In the genomic region with DNA sequence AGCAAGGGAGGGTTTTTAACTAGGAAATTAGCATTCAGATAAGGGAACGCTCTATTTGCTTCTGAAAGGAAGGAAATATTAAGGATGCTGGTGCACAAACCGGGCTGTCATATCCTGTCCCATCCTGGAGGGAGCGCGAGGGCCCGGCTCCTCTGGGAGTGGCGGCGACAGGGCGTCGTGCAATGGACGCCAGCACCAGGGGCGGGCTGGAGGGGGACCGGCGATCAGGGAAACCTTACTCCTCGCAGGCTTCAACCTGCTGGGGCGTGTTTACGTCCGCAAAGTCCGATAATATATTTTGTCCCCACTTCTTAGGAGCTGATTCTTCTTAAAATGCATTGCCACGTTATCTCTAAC, we compare ENCODE assay signal across 9 cellular contexts.
DNase-seq lines count a peak whose midpoint lies in the region; FAIRE-seq and TF ChIP-seq lines count a peak whose summit lies in the region.
"Had no signal": no experiment of that assay in that cellular context is flagged by ENCODE, and none has a peak within 500 bp of the region (broad histone marks: within the 10 kb centered on the region; RNA-seq: fewer than 3 reads in every experiment).

No MANE protein-coding gene starts in this region.

- CTCF ChIA-PET in MCF 10A (lab: Yijun Ruan, JAX) = no interaction called here

- TF ChIP-seq CTCF in breast epithelium (IDR thresholded peaks at IDR 0.05) (no peak), MCF 10A (IDR thresholded peaks at IDR 0.05; ENCODE audit: unreplicated experiment) (no peak), kidney (IDR thresholded peaks at IDR 0.05; ENCODE audit: borderline replicate concordance, extremely low read depth, insufficient read depth) (peak; percentile 2)

- no peak for FAIRE-seq in kidney (lab: Jason Lieb, UNC)

- no peaks in the 10 kb centered on the region for H3K9me3 ChIP-seq in breast epithelium
- H3K9me3 ChIP-seq in adipocyte (ENCODE audit: control insufficient read depth, low read length) = no peaks in the 10 kb centered on the region
- no peaks in the 10 kb centered on the region for H3K9me3 ChIP-seq in kidney (ENCODE audit: control insufficient read depth in 1 of 2, low read length in 2 of 2)
- H3K9me3 ChIP-seq in SJCRH30 (replicated peaks) = no peaks in the 10 kb centered on the region

- H3K27me3 ChIP-seq in breast epithelium = peaks cover 0 to 29% of the 10 kb centered on the region in 2 donors
- H3K27me3 ChIP-seq in adipocyte (replicated peaks; ENCODE audit: control insufficient read depth, insufficient read depth, low read length) = peaks cover 33% of the 10 kb centered on the region
- no peaks in the 10 kb centered on the region for H3K27me3 ChIP-seq in SJCRH30

- H3K27ac Mint-ChIP-seq in MCF 10A (ENCODE audit: low read depth, unreplicated experiment) = no peak overlapping the region

- no peak overlapping the region for H3K4me3 Mint-ChIP-seq in MCF 10A (ENCODE audit: unreplicated experiment)

- H3K9ac ChIP-seq in adipocyte (ENCODE audit: low read length) (no peak overlapping the region), kidney (ENCODE audit: low read length in 2 of 2) (no peak overlapping the region)

- no peaks in the 10 kb centered on the region for H3K36me3 Mint-ChIP-seq in MCF 10A (ENCODE audit: insufficient read depth, unreplicated experiment)

- BruUV-seq in MCF 10A (replicated peaks; lab: Mats Ljungman, UMichigan) = no TSS peak

- intact Hi-C loops in breast epithelium (cut with DNase I; ENCODE audit: low total_unique reads) (no loop called here), MCF 10A (cut with micrococcal nuclease) (no loop called here), kidney (cut with DNase I) (no loop called here)

- no peak overlapping the region for H3K27ac ChIP-seq in breast epithelium
- no peak overlapping the region for H3K27ac ChIP-seq in kidney (ENCODE audit: low read depth in 2 of 2, low read length in 2 of 2)
- H3K27ac ChIP-seq in substantia nigra (ENCODE audit: low read depth, low read length, poor library complexity, severe bottlenecking) = peak overlapping the region; percentile 39
- H3K27ac ChIP-seq in SJCRH30 = no peak overlapping the region
- H3K27ac ChIP-seq: C4-2B had no signal

- H3K4me1 ChIP-seq in breast epithelium = peaks cover 0 to 9% of the 10 kb centered on the region in 2 donors
- H3K4me1 ChIP-seq in adipocyte (ENCODE audit: control insufficient read depth, insufficient read depth, low read length) = peaks cover 12% of the 10 kb centered on the region
- H3K4me1 ChIP-seq in kidney (ENCODE audit: control insufficient read depth in 1 of 2, insufficient read depth in 1 of 2, low read depth in 1 of 2, low read length in 2 of 2) = peaks cover 5 to 9% of the 10 kb centered on the region in 2 donors
- peaks cover 5% of the 10 kb centered on the region; the same call in 1 of the 2 replicates for H3K4me1 ChIP-seq in SJCRH30

- H3K36me3 ChIP-seq in breast epithelium (no peaks in the 10 kb centered on the region), adipocyte (ENCODE audit: control insufficient read depth, insufficient read depth, low read length, severe bottlenecking) (no peaks in the 10 kb centered on the region), kidney (ENCODE audit: control insufficient read depth in 1 of 2, insufficient read depth in 2 of 2, low read length in 2 of 2) (no peaks in the 10 kb centered on the region), SJCRH30 (no peaks in the 10 kb centered on the region)

- no peaks in the 10 kb centered on the region for H3K9me3 Mint-ChIP-seq in MCF 10A (ENCODE audit: unreplicated experiment)

- H3K4me3 ChIP-seq in breast epithelium (peak overlapping the region in 2 of 3 donors; percentile 44 to 67), adipocyte (ENCODE audit: low read length) (peak overlapping the region; percentile 69), kidney (ENCODE audit: low read length in 2 of 2) (peak overlapping the region in 1 of 2 donors; percentile 45), SJCRH30 (no peak overlapping the region)

- POLR2A ChIA-PET in MCF 10A (lab: Yijun Ruan, JAX) = no interaction called here

- H3K4me1 Mint-ChIP-seq in MCF 10A (ENCODE audit: insufficient read depth, unreplicated experiment) = no peaks in the 10 kb centered on the region

- DNase-seq in breast epithelium (ENCODE audit: low spot score in 2 of 2) (no peak), MCF 10A (ENCODE audit: unreplicated experiment) (no peak), adipocyte (ENCODE audit: low read depth) (no peak), kidney (no peak), substantia nigra (lab: John Stamatoyannopoulos, UW) (peak in 1 of 49 donors; percentile 7), kidney tubule cell (ENCODE audit: low spot score) (no peak), kidney glomerular epithelial cell (lab: John Stamatoyannopoulos, UW) (no peak), SJCRH30 (no peak)

- no peaks in the 10 kb centered on the region for H3K27me3 Mint-ChIP-seq in MCF 10A (ENCODE audit: insufficient read depth, unreplicated experiment)

- no peak for TF ChIP-seq POLR2A in breast epithelium (IDR thresholded peaks at IDR 0.05)
